13 cellular contexts compared by ENCODE assay signal in genomic region chr12:67590122-67590795, GRCh38. TPM values are rescaled to one million over a fixed set of nuclear protein-coding genes. Genes with fewer than 3 reads are reported as not detected.
DNase-seq lines count a peak whose midpoint lies in the region; ATAC-seq lines count a peak whose summit lies in the region.
"Had no signal": no experiment of that assay in that cellular context is flagged by ENCODE, and none has a peak within 500 bp of the region (broad histone marks: within the 10 kb centered on the region; RNA-seq: fewer than 3 reads in every experiment).

No MANE protein-coding gene starts in this region.

- peak overlapping the region; percentile 7 for H3K27ac Mint-ChIP-seq in activated CD8-positive, alpha-beta memory T cell treated with anti-CD3 and anti-CD28 coated beads, Interleukin-2, amount 10 ng/mL, durations not matched to agents 7 days and 5 days
- no peak overlapping the region for H3K27ac Mint-ChIP-seq in activated T-helper 1 cell treated with anti-CD3 and anti-CD28 coated beads, Interleukin-12 subunit alpha, Interleukin-12 subunit beta, Interleukin-2, Interleukin-4 antibody, amounts not matched to agents 30 ng/mL and 10 ng/mL and 1 ng/mL, durations not matched to agents 14 hours and 24 hours and 36 hours
- peak overlapping the region; percentile 75 to 96 (median 86) for H3K27ac Mint-ChIP-seq in naive thymus-derived CD8-positive, alpha-beta T cell
- H3K27ac Mint-ChIP-seq: GM23338 had no signal

- no peak overlapping the region for H3K4me3 ChIP-seq in mesendoderm (ENCODE audit: low read length)
- H3K4me3 ChIP-seq: GM23338 had no signal

- ATAC-seq in activated CD8-positive, alpha-beta memory T cell treated with anti-CD3 and anti-CD28 coated beads, Interleukin-2, amount 10 ng/mL, durations not matched to agents 7 days and 5 days: no peak
- peak; percentile 88 to 96 for ATAC-seq in naive thymus-derived CD8-positive, alpha-beta T cell
- ATAC-seq in HG03469 (IDR thresholded peaks at IDR 0.05; ENCODE audit: unreplicated experiment): no peak
- ATAC-seq: GM23338 had no signal

- H3K9me3 Mint-ChIP-seq in activated CD8-positive, alpha-beta memory T cell treated with anti-CD3 and anti-CD28 coated beads, Interleukin-2, amount 10 ng/mL, durations not matched to agents 7 days and 5 days (ENCODE audit: low read depth): no peaks in the 10 kb centered on the region
- H3K9me3 Mint-ChIP-seq in activated T-helper 1 cell treated with anti-CD3 and anti-CD28 coated beads, Interleukin-12 subunit alpha, Interleukin-12 subunit beta, Interleukin-2, Interleukin-4 antibody, amounts not matched to agents 30 ng/mL and 10 ng/mL and 1 ng/mL, durations not matched to agents 14 hours and 24 hours and 36 hours: peaks cover 5% of the 10 kb centered on the region
- H3K9me3 Mint-ChIP-seq in naive thymus-derived CD8-positive, alpha-beta T cell: peaks cover 0 to 3% (median 0%) of the 10 kb centered on the region in 9 donors
- H3K9me3 Mint-ChIP-seq: GM23338 had no signal

- peaks cover 34% of the 10 kb centered on the region for H3K4me1 Mint-ChIP-seq in activated CD8-positive, alpha-beta memory T cell treated with anti-CD3 and anti-CD28 coated beads, Interleukin-2, amount 10 ng/mL, durations not matched to agents 7 days and 5 days
- H3K4me1 Mint-ChIP-seq in activated T-helper 1 cell treated with anti-CD3 and anti-CD28 coated beads, Interleukin-12 subunit alpha, Interleukin-12 subunit beta, Interleukin-2, Interleukin-4 antibody, amounts not matched to agents 30 ng/mL and 10 ng/mL and 1 ng/mL, durations not matched to agents 14 hours and 24 hours and 36 hours (ENCODE audit: low read depth): peaks cover 53% of the 10 kb centered on the region
- H3K4me1 Mint-ChIP-seq in naive thymus-derived CD8-positive, alpha-beta T cell: peaks cover 33 to 66% (median 61%) of the 10 kb centered on the region in 4 donors

- H2BK5ac ChIP-seq in mesendoderm (ENCODE audit: low read length): no peak overlapping the region

- CTCF ChIA-PET in activated CD8-positive, alpha-beta memory T cell treated with anti-CD3 and anti-CD28 coated beads, Interleukin-2, amount 10 ng/mL, durations not matched to agents 7 days and 5 days (lab: Charles Lee): interaction anchor here (0.9 to 3.5 kb wide), 5 partner anchors 9 to 321 kb away, joined by 3 to 10 read pairs (median 3); partner anchors contain the start of gene CAND1

- H3K56ac ChIP-seq in mesendoderm (ENCODE audit: low read length): no peak overlapping the region

- no peak overlapping the region for H3K18ac ChIP-seq in mesendoderm (ENCODE audit: low read length)

- no peak overlapping the region for H3K23ac ChIP-seq in mesendoderm (ENCODE audit: low read length)

- no peak overlapping the region for H4K8ac ChIP-seq in mesendoderm (ENCODE audit: low read depth, low read length)

- H2AK5ac ChIP-seq in mesendoderm (ENCODE audit: low read length): no peak overlapping the region

- H3K36me3 ChIP-seq in mesendoderm (ENCODE audit: control insufficient read depth, insufficient read depth, low read length): no peaks in the 10 kb centered on the region

- H3K4me3 Mint-ChIP-seq in activated CD8-positive, alpha-beta memory T cell treated with anti-CD3 and anti-CD28 coated beads, Interleukin-2, amount 10 ng/mL, durations not matched to agents 7 days and 5 days: no peak overlapping the region
- peak overlapping the region; percentile 19 for H3K4me3 Mint-ChIP-seq in activated T-helper 1 cell treated with anti-CD3 and anti-CD28 coated beads, Interleukin-12 subunit alpha, Interleukin-12 subunit beta, Interleukin-2, Interleukin-4 antibody, amounts not matched to agents 30 ng/mL and 10 ng/mL and 1 ng/mL, durations not matched to agents 14 hours and 24 hours and 36 hours
- peak overlapping the region; percentile 6 to 65 (median 57) for H3K4me3 Mint-ChIP-seq in naive thymus-derived CD8-positive, alpha-beta T cell
- H3K4me3 Mint-ChIP-seq: GM23338 had no signal

- no peak overlapping the region for H3K4me2 ChIP-seq in mesendoderm (ENCODE audit: low read length)
- H3K4me2 ChIP-seq: GM23338 had no signal

- H3K4me1 ChIP-seq in mesendoderm (ENCODE audit: control insufficient read depth, low read depth, low read length): peaks cover 2% of the 10 kb centered on the region

- no peaks in the 10 kb centered on the region for H3K27me3 Mint-ChIP-seq in activated CD8-positive, alpha-beta memory T cell treated with anti-CD3 and anti-CD28 coated beads, Interleukin-2, amount 10 ng/mL, durations not matched to agents 7 days and 5 days
- H3K27me3 Mint-ChIP-seq in activated T-helper 1 cell treated with anti-CD3 and anti-CD28 coated beads, Interleukin-12 subunit alpha, Interleukin-12 subunit beta, Interleukin-2, Interleukin-4 antibody, amounts not matched to agents 30 ng/mL and 10 ng/mL and 1 ng/mL, durations not matched to agents 14 hours and 24 hours and 36 hours (ENCODE audit: insufficient read depth): no peaks in the 10 kb centered on the region
- H3K27me3 Mint-ChIP-seq in naive thymus-derived CD8-positive, alpha-beta T cell: no peaks in the 10 kb centered on the region

- WGBS in mesendoderm (ENCODE audit: extremely low coverage, insufficient coverage, low lambda C conversion rate): no CpG with 5 or more reads among the region's 5 CpGs

- no peaks in the 10 kb centered on the region for H3K79me1 ChIP-seq in mesendoderm (ENCODE audit: low read length)

- no peak overlapping the region for H4K5ac ChIP-seq in mesendoderm (ENCODE audit: low read length)

- no peak overlapping the region for H3K9ac ChIP-seq in mesendoderm (ENCODE audit: low read length)

- POLR2A ChIA-PET in naive thymus-derived CD8-positive, alpha-beta T cell (lab: Charles Lee): interaction anchor here (0.6 to 3.9 kb wide), 16 partner anchors 10 to 586 kb away, joined by 3 to 32 read pairs (median 4); partner anchors contain the start of genes CAND1 and DYRK2

- no peak overlapping the region for H3K4ac ChIP-seq in mesendoderm (ENCODE audit: low read depth, low read length)

- intact Hi-C loops in activated T-helper 1 cell treated with anti-CD3 and anti-CD28 coated beads, Interleukin-12 subunit alpha, Interleukin-12 subunit beta, Interleukin-2, Interleukin-4 antibody, amounts not matched to agents 30 ng/mL and 10 ng/mL and 1 ng/mL, durations not matched to agents 14 hours and 24 hours and 36 hours (cut with micrococcal nuclease): loop anchor here (1.0 kb wide), 1 partner anchor 11 kb away; no protein-coding TSS in a partner anchor

- no peak overlapping the region for H2BK15ac ChIP-seq in mesendoderm (replicated peaks; ENCODE audit: low read depth)

- peaks cover 6% of the 10 kb centered on the region for H3K36me3 Mint-ChIP-seq in activated CD8-positive, alpha-beta memory T cell treated with anti-CD3 and anti-CD28 coated beads, Interleukin-2, amount 10 ng/mL, durations not matched to agents 7 days and 5 days
- H3K36me3 Mint-ChIP-seq in activated T-helper 1 cell treated with anti-CD3 and anti-CD28 coated beads, Interleukin-12 subunit alpha, Interleukin-12 subunit beta, Interleukin-2, Interleukin-4 antibody, amounts not matched to agents 30 ng/mL and 10 ng/mL and 1 ng/mL, durations not matched to agents 14 hours and 24 hours and 36 hours (ENCODE audit: low read depth): peaks cover 11% of the 10 kb centered on the region
- H3K36me3 Mint-ChIP-seq in naive thymus-derived CD8-positive, alpha-beta T cell: no peaks in the 10 kb centered on the region

- H2BK120ac ChIP-seq in mesendoderm (ENCODE audit: low read depth, low read length): no peak overlapping the region

- no peaks in the 10 kb centered on the region for H3K79me2 ChIP-seq in mesendoderm (ENCODE audit: control insufficient read depth, insufficient read depth, low read length)

- H3K27me3 ChIP-seq in mesendoderm (ENCODE audit: insufficient read depth, low read length, poor library complexity): no peaks in the 10 kb centered on the region

- DNase-seq in activated CD8-positive, alpha-beta memory T cell treated with anti-CD3 and anti-CD28 coated beads, Interleukin-2, amount 10 ng/mL, durations not matched to agents 7 days and 5 days: peak; percentile 47
- DNase-seq in activated CD8-positive, alpha-beta memory T cell treated with anti-CD3 and anti-CD28 coated beads, Interleukin-2, amount 50 U/mL, for 48 hours: no peak
- DNase-seq in OCI-M1 (lab: John Stamatoyannopoulos, UW) (peak; percentile 26), mesendoderm (no peak), SW 1271 (lab: John Stamatoyannopoulos, UW) (no peak)
- DNase-seq in activated T-helper 1 cell treated with anti-CD3 and anti-CD28 coated beads, Interleukin-12 subunit alpha, Interleukin-12 subunit beta, Interleukin-2, Interleukin-4 antibody, amounts not matched to agents 30 ng/mL and 10 ng/mL and 1 ng/mL, durations not matched to agents 14 hours and 24 hours and 36 hours (ENCODE audit: low spot score): peak; percentile 7
- peak in 9 of 10 donors; percentile 9 to 81 (median 59) for DNase-seq in naive thymus-derived CD8-positive, alpha-beta T cell
- DNase-seq: EL, MV-4-11, NCI-H510A treated with DMSO at 0.1 percent for 48 hours had no signal

- H3K27ac ChIP-seq in mesendoderm (ENCODE audit: low read depth, low read length): no peak overlapping the region
- H3K27ac ChIP-seq: VCaP had no signal

RNA-seq across cellular contexts. Expression of gene DYRK2, which starts 58.3 kb away (rescaled TPM):
- 10 to 100 TPM; 27.7 to 46.6 TPM for total RNA-seq in activated CD8-positive, alpha-beta memory T cell treated with anti-CD3 and anti-CD28 coated beads, Interleukin-2, amount 10 ng/mL, durations not matched to agents 7 days and 5 days
- 43.0 and 46.7 TPM in 2 replicates for total RNA-seq in activated T-helper 1 cell treated with anti-CD3 and anti-CD28 coated beads, Interleukin-12 subunit alpha, Interleukin-12 subunit beta, Interleukin-2, Interleukin-4 antibody, amounts not matched to agents 30 ng/mL and 10 ng/mL and 1 ng/mL, durations not matched to agents 14 hours and 24 hours and 36 hours
- 100 to 1,000 TPM; 189 to 206 TPM for total RNA-seq in naive thymus-derived CD8-positive, alpha-beta T cell
- 10 to 100 TPM; 47.7 to 94.7 (median 62.4) TPM for polyA plus RNA-seq in naive thymus-derived CD8-positive, alpha-beta T cell
- 17.7 TPM for polyA plus RNA-seq in mesendoderm (2013, experiment 1 of 2)
- polyA plus RNA-seq in mesendoderm (2013, experiment 2 of 2): 18.5 TPM

Comparison
In these comparisons a context has a peak if more than half of its experiments do, and no peak if none do; other contexts are left out.
1. DNase-seq: peak in activated CD8-positive, alpha-beta memory T cell treated with anti-CD3 and anti-CD28 coated beads, Interleukin-2, amount 10 ng/mL, durations not matched to agents 7 days and 5 days (single experiment), OCI-M1 (single experiment), activated T-helper 1 cell treated with anti-CD3 and anti-CD28 coated beads, Interleukin-12 subunit alpha, Interleukin-12 subunit beta, Interleukin-2, Interleukin-4 antibody, amounts not matched to agents 30 ng/mL and 10 ng/mL and 1 ng/mL, durations not matched to agents 14 hours and 24 hours and 36 hours (single experiment) and naive thymus-derived CD8-positive, alpha-beta T cell (9 of 10); none in activated CD8-positive, alpha-beta memory T cell treated with anti-CD3 and anti-CD28 coated beads, Interleukin-2, amount 50 U/mL, for 48 hours (single experiment), mesendoderm (single experiment) and SW 1271 (0 of 2).
2. ATAC-seq: peak in naive thymus-derived CD8-positive, alpha-beta T cell (2 of 2); none in activated CD8-positive, alpha-beta memory T cell treated with anti-CD3 and anti-CD28 coated beads, Interleukin-2, amount 10 ng/mL, durations not matched to agents 7 days and 5 days (single experiment) and HG03469 (single experiment).